17 cellular contexts compared by ENCODE assay signal in genomic region chr2:49836017-49836416, GRCh38.
A peak's percentile ranks its signal among the peaks of the same experiment; 100 is the strongest.
DNase-seq lines count a peak whose midpoint lies in the region; ATAC-seq and TF ChIP-seq lines count a peak whose summit lies in the region.
"Had no signal": no experiment of that assay in that cellular context is flagged by ENCODE, and none has a peak within 500 bp of the region (broad histone marks: within the 10 kb centered on the region; RNA-seq: fewer than 3 reads in every experiment).

No MANE protein-coding gene starts in this region.

- no peak overlapping the region for H2BK5ac ChIP-seq in mesendoderm (ENCODE audit: low read length)

- H3K4me1 ChIP-seq in cardiac muscle cell (ENCODE audit: low read depth) (peaks cover 58% of the 10 kb centered on the region), mesendoderm (ENCODE audit: control insufficient read depth, low read depth, low read length) (no peaks in the 10 kb centered on the region)
- H3K4me1 ChIP-seq: A549, Caco-2 had no signal

- intact Hi-C loops in Right ventricle myocardium inferior (cut with DNase I): no loop called here

- no peak for ATAC-seq in Right ventricle myocardium inferior
- ATAC-seq: A549; CD8-positive, alpha-beta T cell had no signal

- H3K4me2 ChIP-seq in mesendoderm (ENCODE audit: low read length): no peak overlapping the region
- H3K4me2 ChIP-seq: A549; BLaER1 treated with 17β-estradiol and CSF1 and Interleukin-3, amounts not matched to agents 10 nM and 100 nM had no signal

- no peaks in the 10 kb centered on the region for H3K36me3 ChIP-seq in cardiac muscle cell
- H3K36me3 ChIP-seq in mesendoderm (ENCODE audit: control insufficient read depth, insufficient read depth, low read length): no peaks in the 10 kb centered on the region
- H3K36me3 ChIP-seq: BLaER1 treated with 17β-estradiol and CSF1 and Interleukin-3, amounts not matched to agents 10 nM and 100 nM had no signal

- peak overlapping the region; percentile 51 for H3K18ac ChIP-seq in mesendoderm (ENCODE audit: low read length)

- WGBS in mesendoderm (ENCODE audit: extremely low coverage, insufficient coverage, low lambda C conversion rate): no CpG with 5 or more reads among the region's 3 CpGs

- no peak overlapping the region for H3K23ac ChIP-seq in mesendoderm (ENCODE audit: low read length)

- H3K27me3 ChIP-seq in cardiac muscle cell: no peaks in the 10 kb centered on the region
- H3K27me3 ChIP-seq in mesendoderm (ENCODE audit: insufficient read depth, low read length, poor library complexity): no peaks in the 10 kb centered on the region
- H3K27me3 ChIP-seq: BLaER1 treated with 17β-estradiol and CSF1 and Interleukin-3, amounts not matched to agents 10 nM and 100 nM had no signal

- no peak overlapping the region for H2AK5ac ChIP-seq in mesendoderm (ENCODE audit: low read length)

- H4K5ac ChIP-seq in mesendoderm (ENCODE audit: low read length): no peak overlapping the region

- no peaks in the 10 kb centered on the region for H3K9me3 ChIP-seq in cardiac muscle cell (ENCODE audit: low read depth)
- H3K9me3 ChIP-seq: A549; BLaER1 treated with 17β-estradiol and CSF1 and Interleukin-3, amounts not matched to agents 10 nM and 100 nM; Caco-2 had no signal

- H2BK120ac ChIP-seq in mesendoderm (ENCODE audit: low read depth, low read length): no peak overlapping the region

- H3K27ac ChIP-seq in cardiac muscle cell (peak overlapping the region; percentile 91), mesendoderm (ENCODE audit: low read depth, low read length) (no peak overlapping the region)
- H3K27ac ChIP-seq: 22Rv1; A549; BLaER1 treated with 17β-estradiol and CSF1 and Interleukin-3, amounts not matched to agents 10 nM and 100 nM; C4-2B had no signal

- H3K79me2 ChIP-seq in mesendoderm (ENCODE audit: control insufficient read depth, insufficient read depth, low read length): no peaks in the 10 kb centered on the region

- H4K8ac ChIP-seq in mesendoderm (ENCODE audit: low read depth, low read length): no peak overlapping the region

- H3K79me1 ChIP-seq in mesendoderm (ENCODE audit: low read length): no peaks in the 10 kb centered on the region

- no peak overlapping the region for H3K56ac ChIP-seq in mesendoderm (ENCODE audit: low read length)

- no peak overlapping the region for H2BK15ac ChIP-seq in mesendoderm (replicated peaks; ENCODE audit: low read depth)

- DNase-seq in DMS153 (lab: John Stamatoyannopoulos, UW): peak; percentile 16
- DNase-seq in DMS153 treated with DMSO at 0.1 percent for 48 hours (lab: John Stamatoyannopoulos, UW; ENCODE audit: unreplicated experiment): no peak
- no peak for DNase-seq in cardiac muscle cell (ENCODE audit: low read depth in 1 of 2, low spot score in 1 of 2)
- no peak for DNase-seq in Right ventricle myocardium inferior (ENCODE audit: missing footprints)
- no peak for DNase-seq in mesendoderm
- DNase-seq in NCI-H748 treated with DMSO at 0.1 percent for 48 hours (lab: John Stamatoyannopoulos, UW): no peak
- DNase-seq: AML-193; Caco-2; Calu3; CD4-positive, alpha-beta T cell; CD8-positive, alpha-beta T cell; DMS79 treated with DMSO at 0.1 percent for 48 hours; GF-D8 had no signal

- no peak for TF ChIP-seq CTCF in cardiac muscle cell (IDR thresholded peaks at IDR 0.05; ENCODE audit: low read depth, low read length)

- H3K4me3 ChIP-seq in cardiac muscle cell (no peak overlapping the region), mesendoderm (ENCODE audit: low read length) (no peak overlapping the region)
- H3K4me3 ChIP-seq: A549; BLaER1 treated with 17β-estradiol and CSF1 and Interleukin-3, amounts not matched to agents 10 nM and 100 nM had no signal

- no peak overlapping the region for H3K9ac ChIP-seq in mesendoderm (ENCODE audit: low read length)
- H3K9ac ChIP-seq: BLaER1 treated with 17β-estradiol and CSF1 and Interleukin-3, amounts not matched to agents 10 nM and 100 nM had no signal

- H3K4ac ChIP-seq in mesendoderm (ENCODE audit: low read depth, low read length): no peak overlapping the region
